ENCODE assay signal across 15 cellular contexts in genomic region chr10:78752251-78752650, GRCh38.
DNase-seq lines count a peak whose midpoint lies in the region; ATAC-seq and TF ChIP-seq lines count a peak whose summit lies in the region.
"Had no signal": no experiment of that assay in that cellular context is flagged by ENCODE, and none has a peak within 500 bp of the region (broad histone marks: within the 10 kb centered on the region; RNA-seq: fewer than 3 reads in every experiment).

No MANE protein-coding gene starts in this region.

- TF ChIP-seq CTCF in IMR-90 (conservative IDR thresholded peaks at IDR 0.05; ENCODE audit: low read depth, low read length) (no peak), type B pancreatic cell (conservative IDR thresholded peaks at IDR 0.05) (no peak), esophagus muscularis mucosa (IDR thresholded peaks at IDR 0.05) (no peak)

- H3K27ac ChIP-seq in IMR-90 (ENCODE audit: insufficient read depth, low read length) (no peak overlapping the region), mesenchymal stem cell (ENCODE audit: low read length, poor library complexity, severe bottlenecking) (no peak overlapping the region), esophagus muscularis mucosa (replicated peaks in 1 of 4) (no peak overlapping the region)

- no peaks in the 10 kb centered on the region for H3K9me3 ChIP-seq in IMR-90 (ENCODE audit: control insufficient read depth, insufficient read depth, low read length)
- no peaks in the 10 kb centered on the region for H3K9me3 ChIP-seq in mesenchymal stem cell (ENCODE audit: control insufficient read depth, low read length)
- no peaks in the 10 kb centered on the region for H3K9me3 ChIP-seq in esophagus muscularis mucosa
- H3K9me3 ChIP-seq: BE2C, Caco-2, HAP-1 had no signal

- H3K4me1 Mint-ChIP-seq in type B pancreatic cell (ENCODE audit: unreplicated experiment), result peaks cover 61% of the 10 kb centered on the region

- H2BK120ac ChIP-seq in IMR-90 (ENCODE audit: low read depth, low read length), result no peak overlapping the region
- H2BK120ac ChIP-seq in mesenchymal stem cell (ENCODE audit: low read depth, low read length), result no peak overlapping the region

- no peaks in the 10 kb centered on the region for H3K79me1 ChIP-seq in IMR-90 (ENCODE audit: low read depth in 1 of 2, low read length in 2 of 2)
- H3K79me1 ChIP-seq in mesenchymal stem cell (replicated peaks; ENCODE audit: low read length, poor library complexity, severe bottlenecking), result no peaks in the 10 kb centered on the region

- H2BK15ac ChIP-seq in IMR-90 (ENCODE audit: low read depth, low read length), result no peak overlapping the region
- H2BK15ac ChIP-seq in mesenchymal stem cell (ENCODE audit: low read depth, poor library complexity, severe bottlenecking), result peak overlapping the region; percentile 20

- no peak overlapping the region for H3K4me3 ChIP-seq in IMR-90 (ENCODE audit: insufficient read depth, low read depth, low read length)
- H3K4me3 ChIP-seq in mesenchymal stem cell (ENCODE audit: insufficient read depth in 1 of 2, low read depth in 1 of 2, low read length in 2 of 2), result no peak overlapping the region
- H3K4me3 ChIP-seq in esophagus muscularis mucosa, result no peak overlapping the region
- H3K4me3 ChIP-seq: GM12878, HAP-1 had no signal

- H3K9ac ChIP-seq in IMR-90 (ENCODE audit: low read depth, low read length), result no peak overlapping the region
- no peak overlapping the region for H3K9ac ChIP-seq in mesenchymal stem cell (ENCODE audit: low read length)

- TF ChIP-seq EP300 in esophagus muscularis mucosa (IDR thresholded peaks at IDR 0.05), result no peak

- dilution Hi-C loops in IMR-90 (cut with HindIII; ENCODE audit: low sequenced_read_pairs, unreplicated experiment), result no loop called here

- no TSS peak for BruUV-seq in IMR-90 (replicated peaks; lab: Mats Ljungman, UMichigan)

- H3K27ac Mint-ChIP-seq in type B pancreatic cell, result peak overlapping the region; percentile 4
- H3K27ac Mint-ChIP-seq: CD8-positive, alpha-beta T cell had no signal

- no peak overlapping the region for H2BK20ac ChIP-seq in IMR-90 (ENCODE audit: low read depth, low read length)

- H3K14ac ChIP-seq in IMR-90 (replicated peaks; ENCODE audit: low read depth, low read length), result no peak overlapping the region
- no peak overlapping the region for H3K14ac ChIP-seq in mesenchymal stem cell (ENCODE audit: low read length in 2 of 2)

- H2AK5ac ChIP-seq in IMR-90 (ENCODE audit: low read depth, low read length) (no peak overlapping the region), mesenchymal stem cell (ENCODE audit: low read length, severe bottlenecking) (no peak overlapping the region)

- in situ Hi-C loops in IMR-90 (cut with MboI; ENCODE audit: low sequenced_read_pairs), result no loop called here

- no peak overlapping the region for H4K91ac ChIP-seq in IMR-90 (ENCODE audit: insufficient read depth, low read depth, low read length)
- no peak overlapping the region for H4K91ac ChIP-seq in mesenchymal stem cell (ENCODE audit: low read length)

- CTCF ChIA-PET in IMR-90 (lab: Yijun Ruan, JAX), result no interaction called here

- no peak for ATAC-seq in IMR-90 (ENCODE audit: low read depth)
- ATAC-seq: CD8-positive, alpha-beta T cell; GM12878; HepG2 had no signal

- POLR2A ChIA-PET in IMR-90 (lab: Charles Lee; ENCODE audit: unreplicated experiment), result no interaction called here

- H3K4ac ChIP-seq in IMR-90 (ENCODE audit: low read depth, low read length) (peak overlapping the region; percentile 24; the same call in 1 of the 2 replicates), mesenchymal stem cell (ENCODE audit: low read depth in 1 of 2, low read length in 2 of 2) (peak overlapping the region in 1 of 2 experiments; percentile 28)

- no peaks in the 10 kb centered on the region for H3K36me3 Mint-ChIP-seq in type B pancreatic cell
- H3K36me3 Mint-ChIP-seq: CD8-positive, alpha-beta T cell had no signal

- no peak overlapping the region for H2BK5ac ChIP-seq in IMR-90 (ENCODE audit: low read depth, low read length, poor library complexity, severe bottlenecking)
- H2BK5ac ChIP-seq in mesenchymal stem cell (ENCODE audit: low read depth, low read length, poor library complexity, severe bottlenecking), result no peak overlapping the region

- no peak for TF ChIP-seq RAD21 in IMR-90 (IDR thresholded peaks at IDR 0.05; ENCODE audit: low read length)

- TF ChIP-seq POLR2A in IMR-90 (IDR thresholded peaks at IDR 0.05; ENCODE audit: low read depth, low read length), result no peak
- TF ChIP-seq POLR2A in esophagus muscularis mucosa (IDR thresholded peaks at IDR 0.05; ENCODE audit: low read depth), result no peak
- TF ChIP-seq POLR2A in erythroblast (IDR thresholded peaks at IDR 0.05; ENCODE audit: low read length), result no peak

- H2BK12ac ChIP-seq in mesenchymal stem cell (ENCODE audit: low read length in 2 of 2), result no peak overlapping the region

- H3K23ac ChIP-seq in IMR-90 (ENCODE audit: low read depth, low read length), result no peak overlapping the region
- no peak overlapping the region for H3K23ac ChIP-seq in mesenchymal stem cell (ENCODE audit: low read length in 2 of 2)

- H3K27me3 ChIP-seq in IMR-90 (ENCODE audit: control insufficient read depth, insufficient read depth, low read length), result peaks cover 6% of the 10 kb centered on the region; the same call in 1 of the 2 replicates
- H3K27me3 ChIP-seq in mesenchymal stem cell (ENCODE audit: control insufficient read depth in 1 of 2, insufficient read depth in 1 of 2, low read length in 2 of 2), result no peaks in the 10 kb centered on the region
- no peaks in the 10 kb centered on the region for H3K27me3 ChIP-seq in esophagus muscularis mucosa
- H3K27me3 ChIP-seq: BE2C had no signal

- H3K27me3 Mint-ChIP-seq in type B pancreatic cell, result no peaks in the 10 kb centered on the region

- H4K8ac ChIP-seq in IMR-90 (ENCODE audit: low read depth in 2 of 2, low read length in 2 of 2) (no peak overlapping the region), mesenchymal stem cell (ENCODE audit: low read length) (no peak overlapping the region)

- H3K4me2 ChIP-seq in IMR-90 (ENCODE audit: low read depth, low read length) (no peak overlapping the region), mesenchymal stem cell (ENCODE audit: low read length, poor library complexity, severe bottlenecking) (no peak overlapping the region)

- H3K56ac ChIP-seq in IMR-90 (ENCODE audit: extremely low read depth, insufficient read depth, low read length), result no peak overlapping the region

- H3K4me3 Mint-ChIP-seq in type B pancreatic cell, result no peak overlapping the region
- H3K4me3 Mint-ChIP-seq: CD8-positive, alpha-beta T cell had no signal

- no peaks in the 10 kb centered on the region for H3K36me3 ChIP-seq in IMR-90 (ENCODE audit: control insufficient read depth, insufficient read depth, low read length)
- no peaks in the 10 kb centered on the region for H3K36me3 ChIP-seq in mesenchymal stem cell (ENCODE audit: control insufficient read depth in 1 of 2, insufficient read depth in 2 of 2, low read depth in 1 of 2, low read length in 2 of 2)
- no peaks in the 10 kb centered on the region for H3K36me3 ChIP-seq in esophagus muscularis mucosa
- H3K36me3 ChIP-seq: BE2C, HAP-1 had no signal

- peaks cover 3% of the 10 kb centered on the region; the same call in 1 of the 2 replicates for H4K20me1 ChIP-seq in IMR-90 (ENCODE audit: insufficient read depth, low read length)

- H3K9me3 Mint-ChIP-seq in type B pancreatic cell, result peaks cover 4% of the 10 kb centered on the region
- H3K9me3 Mint-ChIP-seq: CD8-positive, alpha-beta T cell had no signal

- H3K18ac ChIP-seq in IMR-90 (ENCODE audit: low read depth, low read length), result no peak overlapping the region
- H3K18ac ChIP-seq in mesenchymal stem cell (ENCODE audit: low read depth in 1 of 2, low read length in 2 of 2), result peak overlapping the region in 1 of 2 experiments; percentile 52

- H3K4me1 ChIP-seq in IMR-90 (ENCODE audit: control insufficient read depth, insufficient read depth, low read length) (peaks cover 20% of the 10 kb centered on the region), mesenchymal stem cell (ENCODE audit: control insufficient read depth, insufficient read depth, low read depth, low read length) (peaks cover 30% of the 10 kb centered on the region), esophagus muscularis mucosa (peaks cover 11 to 21% (median 13%) of the 10 kb centered on the region in 4 donors)

- H2AK9ac ChIP-seq in IMR-90 (replicated peaks; ENCODE audit: low read depth, low read length, poor library complexity), result no peak overlapping the region

- H2AFZ ChIP-seq in IMR-90 (replicated peaks; ENCODE audit: low read length, poor library complexity) (no peak overlapping the region), mesenchymal stem cell (ENCODE audit: low read depth, low read length) (no peak overlapping the region)

- no CpG with 5 or more reads among the region's 3 CpGs for WGBS in IMR-90 (ENCODE audit: extremely low coverage in 2 of 2, insufficient read length in 1 of 2), 2 experiments
- WGBS in mesenchymal stem cell, result 66% methylated on average over 3 of the region's 3 CpGs
- 74% methylated on average over 3 of the region's 3 CpGs for WGBS in esophagus muscularis mucosa

- no peak overlapping the region for H4K5ac ChIP-seq in IMR-90 (ENCODE audit: low read depth, low read length)

- peaks cover 9% of the 10 kb centered on the region for H3K9me1 ChIP-seq in IMR-90 (ENCODE audit: insufficient read depth, low read length)

- intact Hi-C loops in IMR-90 (cut with micrococcal nuclease) (loop anchor here (10.0 kb wide), 1 partner anchor 707 kb away; no protein-coding TSS in a partner anchor), esophagus muscularis mucosa (cut with DNase I) (loop anchor here (10.0 kb wide), 1 partner anchor 313 kb away; the partner anchor contains the start of gene ZMIZ1)

- DNase-seq in ELR (ENCODE audit: low read depth) (peak; percentile 6), IMR-90 (no peak), mesenchymal stem cell (no peak), type B pancreatic cell (ENCODE audit: extremely low spot score, unreplicated experiment) (no peak), COR-L47 (lab: John Stamatoyannopoulos, UW) (no peak), esophagus muscularis mucosa (ENCODE audit: extremely low spot score) (no peak), erythroblast (lab: John Stamatoyannopoulos, UW) (no peak)
- DNase-seq: BE2C; Caco-2; CD8-positive, alpha-beta T cell; DND-41; GOT3 had no signal

TF ChIP-seq in IMR-90, 13 proteins besides CTCF, POLR2A, EP300 and RAD21 (continues in another document):
- no peak for TF ChIP-seq NFE2L2 (IDR thresholded peaks at IDR 0.05; ENCODE audit: low read depth, low read length)
- no peak for TF ChIP-seq SMC3 (IDR thresholded peaks at IDR 0.05; ENCODE audit: low read depth, low read length)
- no peak for TF ChIP-seq CHD1 (IDR thresholded peaks at IDR 0.05; ENCODE audit: low read depth, low read length)
- TF ChIP-seq RCOR1 (IDR thresholded peaks at IDR 0.05; ENCODE audit: insufficient replicate concordance, low read length), result no peak
